14 cellular contexts compared by ENCODE assay signal in genomic region chr7:102321351-102322201, GRCh38. TPM values are rescaled to one million over a fixed set of nuclear protein-coding genes. Genes with fewer than 3 reads are reported as not detected.
DNase-seq lines count a peak whose midpoint lies in the region; ATAC-seq and TF ChIP-seq lines count a peak whose summit lies in the region.
"Had no signal": no experiment of that assay in that cellular context is flagged by ENCODE, and none has a peak within 500 bp of the region (broad histone marks: within the 10 kb centered on the region; RNA-seq: fewer than 3 reads in every experiment).

No MANE protein-coding gene starts in this region.

- H3K79me2 ChIP-seq in mesendoderm (ENCODE audit: control insufficient read depth, insufficient read depth, low read length) = no peaks in the 10 kb centered on the region

- no peak overlapping the region for H3K4me2 ChIP-seq in mesendoderm (ENCODE audit: low read length)

- H3K4ac ChIP-seq in mesendoderm (ENCODE audit: low read depth, low read length) = no peak overlapping the region

- peak overlapping the region; percentile 20 for H3K9ac ChIP-seq in mesendoderm (ENCODE audit: low read length)

- H3K36me3 Mint-ChIP-seq in CD8-positive, alpha-beta T cell = no peaks in the 10 kb centered on the region
- peaks cover 4% of the 10 kb centered on the region for H3K36me3 Mint-ChIP-seq in effector memory CD8-positive, alpha-beta T cell (ENCODE audit: insufficient read depth)

- H3K27ac ChIP-seq in CD8-positive, alpha-beta T cell (ENCODE audit: low read depth, low read length) = no peak overlapping the region
- H3K27ac ChIP-seq in mesendoderm (ENCODE audit: low read depth, low read length) = no peak overlapping the region

- H3K4me1 ChIP-seq in CD8-positive, alpha-beta T cell (ENCODE audit: insufficient read depth, low read length) = no peaks in the 10 kb centered on the region
- no peaks in the 10 kb centered on the region for H3K4me1 ChIP-seq in mesendoderm (ENCODE audit: control insufficient read depth, low read depth, low read length)

- H3K4me3 ChIP-seq in CD8-positive, alpha-beta T cell (ENCODE audit: low read depth, low read length) = no peak overlapping the region
- no peak overlapping the region for H3K4me3 ChIP-seq in mesendoderm (ENCODE audit: low read length)

- peaks cover 13% of the 10 kb centered on the region for H3K27me3 Mint-ChIP-seq in CD8-positive, alpha-beta T cell (ENCODE audit: low read depth)
- H3K27me3 Mint-ChIP-seq in effector memory CD8-positive, alpha-beta T cell = peaks cover 6 to 38% of the 10 kb centered on the region in 2 donors
- H3K27me3 Mint-ChIP-seq: brain had no signal

- H3K4me1 Mint-ChIP-seq in CD8-positive, alpha-beta T cell (ENCODE audit: low read depth) = peaks cover 2% of the 10 kb centered on the region
- peaks cover 0 to 4% of the 10 kb centered on the region in 2 donors for H3K4me1 Mint-ChIP-seq in effector memory CD8-positive, alpha-beta T cell (ENCODE audit: low read depth in 2 of 2)
- H3K4me1 Mint-ChIP-seq: brain had no signal

- H4K8ac ChIP-seq in mesendoderm (ENCODE audit: low read depth, low read length) = no peak overlapping the region

- ATAC-seq in CD8-positive, alpha-beta T cell = peak; percentile 34
- ATAC-seq in GM18909 (IDR thresholded peaks at IDR 0.05; ENCODE audit: poor library complexity, unreplicated experiment) = peak; percentile 35
- ATAC-seq in effector memory CD8-positive, alpha-beta T cell (replicated peaks) = peak; percentile 74
- ATAC-seq in HG03159 (IDR thresholded peaks at IDR 0.05; ENCODE audit: unreplicated experiment) = no peak
- no peak for ATAC-seq in HG03175 (IDR thresholded peaks at IDR 0.05; ENCODE audit: unreplicated experiment)
- ATAC-seq in HG02678 (IDR thresholded peaks at IDR 0.05; ENCODE audit: unreplicated experiment) = no peak

- H3K56ac ChIP-seq in mesendoderm (ENCODE audit: low read length) = peak overlapping the region; percentile 50

- H2BK5ac ChIP-seq in mesendoderm (ENCODE audit: low read length) = no peak overlapping the region

- CTCF ChIA-PET in CD8-positive, alpha-beta T cell (lab: Charles Lee) = no interaction called here

- H3K4me3 Mint-ChIP-seq in CD8-positive, alpha-beta T cell = no peak overlapping the region
- H3K4me3 Mint-ChIP-seq in effector memory CD8-positive, alpha-beta T cell = peak overlapping the region; percentile 21 to 48
- H3K4me3 Mint-ChIP-seq: brain had no signal

- H3K36me3 ChIP-seq in CD8-positive, alpha-beta T cell (ENCODE audit: insufficient read depth, low read length) = no peaks in the 10 kb centered on the region
- no peaks in the 10 kb centered on the region for H3K36me3 ChIP-seq in mesendoderm (ENCODE audit: control insufficient read depth, insufficient read depth, low read length)

- DNase-seq in CD8-positive, alpha-beta T cell = no peak
- peak in 1 of 3 experiments; percentile 4 for DNase-seq in effector memory CD8-positive, alpha-beta T cell
- peak; percentile 72 for DNase-seq in mesendoderm
- DNase-seq in cerebellar nuclear complex (lab: John Stamatoyannopoulos, UW) = no peak
- DNase-seq: DMS79, NCI-H2029, RPMI8226 had no signal

- WGBS in mesendoderm (ENCODE audit: extremely low coverage, insufficient coverage, low lambda C conversion rate) = no CpG with 5 or more reads among the region's 73 CpGs

- H4K5ac ChIP-seq in mesendoderm (ENCODE audit: low read length) = no peak overlapping the region

- H3K9me3 ChIP-seq in CD8-positive, alpha-beta T cell (ENCODE audit: low read length) = no peaks in the 10 kb centered on the region

- POLR2A ChIA-PET in CD8-positive, alpha-beta T cell (lab: Charles Lee) = no interaction called here

- H2AK5ac ChIP-seq in mesendoderm (ENCODE audit: low read length) = no peak overlapping the region

- H3K79me1 ChIP-seq in mesendoderm (ENCODE audit: low read length) = no peaks in the 10 kb centered on the region

- intact Hi-C loops in CD8-positive, alpha-beta T cell (cut with DNase I, micrococcal nuclease) = no loop called here

- H3K9me3 Mint-ChIP-seq in CD8-positive, alpha-beta T cell = no peaks in the 10 kb centered on the region
- no peaks in the 10 kb centered on the region for H3K9me3 Mint-ChIP-seq in effector memory CD8-positive, alpha-beta T cell
- H3K9me3 Mint-ChIP-seq: brain had no signal

- no peak overlapping the region for H2BK15ac ChIP-seq in mesendoderm (replicated peaks; ENCODE audit: low read depth)

- no peak overlapping the region for H3K27ac Mint-ChIP-seq in CD8-positive, alpha-beta T cell
- no peak overlapping the region for H3K27ac Mint-ChIP-seq in effector memory CD8-positive, alpha-beta T cell

- no peaks in the 10 kb centered on the region for H3K27me3 ChIP-seq in CD8-positive, alpha-beta T cell (ENCODE audit: insufficient read depth, low read length)
- H3K27me3 ChIP-seq in mesendoderm (ENCODE audit: insufficient read depth, low read length, poor library complexity) = no peaks in the 10 kb centered on the region

- H2BK120ac ChIP-seq in mesendoderm (ENCODE audit: low read depth, low read length) = no peak overlapping the region

- no peak overlapping the region for H3K18ac ChIP-seq in mesendoderm (ENCODE audit: low read length)

- H3K23ac ChIP-seq in mesendoderm (ENCODE audit: low read length) = no peak overlapping the region

- no peak for TF ChIP-seq CTCF in CD8-positive, alpha-beta T cell (IDR thresholded peaks at IDR 0.05)

RNA-seq across cellular contexts. Expression of gene SPDYE6, which starts 34.7 kb away (rescaled TPM):
- total RNA-seq in CD8-positive, alpha-beta T cell = not detected
- polyA plus RNA-seq in mesendoderm (2013, experiment 1 of 2) = not detected
- polyA plus RNA-seq in mesendoderm (2013, experiment 2 of 2) = not detected
- total RNA-seq: glomerular endothelial cell had no signal
- polyA plus RNA-seq: neural cell had no signal

RNA-seq across cellular contexts. Expression of gene SH2B2, which starts 34.9 kb away (rescaled TPM):
- 1 to 10 TPM in 1 of 2 experiments, under 1 TPM in 1; 0.72 to 1.8 TPM for total RNA-seq in CD8-positive, alpha-beta T cell
- 3.1 TPM for polyA plus RNA-seq in mesendoderm (2013, experiment 1 of 2)
- polyA plus RNA-seq in mesendoderm (2013, experiment 2 of 2) = 3.2 TPM

Comparison
In these comparisons a context has a peak if more than half of its experiments do, and no peak if none do; other contexts are left out.
1. ATAC-seq: peak in CD8-positive, alpha-beta T cell (single experiment), GM18909 (single experiment) and effector memory CD8-positive, alpha-beta T cell (single experiment); none in HG03159 (single experiment), HG03175 (single experiment) and HG02678 (single experiment).